In genomic region chr1:146710838-146711521, GRCh38 we compare ENCODE assay signal across 7 cellular contexts.
DNase-seq lines count a peak whose midpoint lies in the region; ATAC-seq and TF ChIP-seq lines count a peak whose summit lies in the region.
"Not testable (repeated sequence)": the region's sequence is repeated elsewhere in the genome, so short reads cannot be mapped to it uniquely, and the experiment has no call there.

No MANE protein-coding gene starts in this region.

- H3K9me3 ChIP-seq in DND-41 (ENCODE audit: insufficient read depth, low read length, severe bottlenecking), result not testable (repeated sequence)

- ATAC-seq in DND-41 (ENCODE audit: insufficient read depth, low read depth) (peak; percentile 93), foreskin keratinocyte (peak; percentile 34)

- TF ChIP-seq CTCF in DND-41 (IDR thresholded peaks at IDR 0.05; ENCODE audit: borderline replicate concordance, extremely low read depth, low read length, poor library complexity, severe bottlenecking), result peak; percentile 50
- TF ChIP-seq CTCF in astrocyte of the cerebellum (IDR thresholded peaks at IDR 0.05; ENCODE audit: low read depth, low read length, missing control alignments); foreskin keratinocyte (conservative IDR thresholded peaks at IDR 0.05): not testable (repeated sequence)

- not testable (repeated sequence) for H3K27me3 ChIP-seq in DND-41 (ENCODE audit: insufficient read depth, low read length, poor library complexity); foreskin keratinocyte

- not testable (repeated sequence) for H3K4me3 ChIP-seq in DND-41 (ENCODE audit: low read depth in 1 of 2, low read length in 2 of 2); astrocyte of the cerebellum (ENCODE audit: low read depth, low read length)

- H3K27ac ChIP-seq in DND-41 (ENCODE audit: low read length); foreskin keratinocyte: not testable (repeated sequence)

- H4K20me1 ChIP-seq in DND-41 (ENCODE audit: insufficient read depth, low read length), result not testable (repeated sequence)

- H3K4me2 ChIP-seq in DND-41 (ENCODE audit: insufficient read depth, low read length), result not testable (repeated sequence)

- H3K4me1 ChIP-seq in DND-41 (ENCODE audit: insufficient read depth, low read length), result peaks cover 16% of the 10 kb centered on the region; the same call in 1 of the 2 replicates
- not testable (repeated sequence) for H3K4me1 ChIP-seq in foreskin keratinocyte

- H2AFZ ChIP-seq in DND-41 (ENCODE audit: low read depth, low read length), result not testable (repeated sequence)

- in situ Hi-C loops in astrocyte of the cerebellum (cut with HindIII; ENCODE audit: low sequenced_read_pairs), result not testable (repeated sequence)

- H3K79me2 ChIP-seq in DND-41 (ENCODE audit: insufficient read depth, low read length), result not testable (repeated sequence)

- DNase-seq in DND-41, result peak; percentile 61
- DNase-seq in LHCN-M2 (ENCODE audit: low read depth), result peak; percentile 2
- DNase-seq in NCI-H345 (lab: John Stamatoyannopoulos, UW), result peak; percentile 76
- DNase-seq in SHP77 (lab: John Stamatoyannopoulos, UW), result peak; percentile 49 to 54
- DNase-seq in astrocyte of the cerebellum (ENCODE audit: low read depth), result peak; percentile 5
- DNase-seq in foreskin keratinocyte, result peak; percentile 0 to 12
- peak; percentile 12 for DNase-seq in mucosa of gallbladder (ENCODE audit: low spot score)

- not testable (repeated sequence) for H3K9ac ChIP-seq in DND-41 (ENCODE audit: low read depth, low read length)

- H3K36me3 ChIP-seq in DND-41 (ENCODE audit: insufficient read depth, low read length), result not testable (repeated sequence)

Comparison
In these comparisons a context has a peak if more than half of its experiments do, and no peak if none do; other contexts are left out.
1. DNase-seq: peak in every context shown above with its lines; median percentile 76 in NCI-H345; 61 in DND-41; 52 in SHP77; 12 in mucosa of gallbladder; 6 in foreskin keratinocyte; 5 in astrocyte of the cerebellum; 2 in LHCN-M2.